ENCODE assay signal across 19 cellular contexts in genomic region chr9:81069923-81070322, GRCh38.
"Had no signal": no experiment of that assay in that cellular context is flagged by ENCODE, and none has a peak within 500 bp of the region (broad histone marks: within the 10 kb centered on the region; RNA-seq: fewer than 3 reads in every experiment).

No MANE protein-coding gene starts in this region.

- ATAC-seq: activated T-helper 17 cell treated with anti-CD3 and anti-CD28 coated beads, Interleukin-2, amount 50 U/mL, for 72 hours had no signal

- H3K27ac ChIP-seq: adrenal gland, left ventricle myocardium inferior, neutrophil, ovary, prostate gland, spleen, testis, uterus, WERI-Rb-1 had no signal

- H3K27me3 ChIP-seq: adrenal gland, neutrophil, ovary, spleen, testis, uterus had no signal

- H3K4me3 ChIP-seq: adrenal gland, left ventricle myocardium inferior, ovary, prostate gland, spleen, testis, uterus had no signal

- H3K9me3 ChIP-seq: adrenal gland, neutrophil, ovary, prostate gland, testis, uterus had no signal

- H3K36me3 ChIP-seq: adrenal gland, left ventricle myocardium inferior, neutrophil, ovary, prostate gland, spleen, uterus, WERI-Rb-1 had no signal

- DNase-seq: activated CD4-positive, alpha-beta T cell treated with anti-CD3 and anti-CD28 coated beads, Interleukin-2, amount 50 U/mL, for 1 hour; activated CD4-positive, CD25-positive, alpha-beta regulatory T cell treated with anti-CD3 and anti-CD28 coated beads, Interleukin-2, amount 50 U/mL, for 72 hours; activated T-cell treated with anti-CD3 and anti-CD28 coated beads, Interleukin-2, amount 50 U/mL, for 1 hour; adrenal gland; effector CD4-positive, alpha-beta T cell; erythroblast; foreskin melanocyte; immature natural killer cell; left ventricle myocardium inferior; ovary; spleen; stimulated activated CD4-positive, alpha-beta T cell treated with anti-CD3 and anti-CD28 coated beads, Interleukin-4, amount 100 ng/mL, for 1 hour; stimulated activated naive CD4-positive, alpha-beta T cell; testis; uterus; WERI-Rb-1 had no signal

- H3K4me1 ChIP-seq: adrenal gland, left ventricle myocardium inferior, prostate gland, spleen, testis, uterus had no signal
